1 cellular context compared by ENCODE assay signal in genomic region chr11:65553301-65554001, GRCh38.
TF ChIP-seq lines count a peak whose summit lies in the region.

No MANE protein-coding gene starts in this region.

TF ChIP-seq in GM12878, 131 proteins besides CTCF, POLR2A, EP300 and RAD21:
- TF ChIP-seq PRDM15 (CRISPR knock-in tag; IDR thresholded peaks at IDR 0.05) (no peak), BCL3 (IDR thresholded peaks at IDR 0.05; ENCODE audit: borderline replicate concordance, insufficient read depth, low read depth, low read length, poor library complexity, severe bottlenecking) (no peak), ZBTB40 (IDR thresholded peaks at IDR 0.05; ENCODE audit: borderline replicate concordance) (no peak), ASH2L (IDR thresholded peaks at IDR 0.05; ENCODE audit: borderline replicate concordance, low read depth) (no peak), BRCA1 (IDR thresholded peaks at IDR 0.05; ENCODE audit: low read depth, low read length) (no peak), CHD2 (IDR thresholded peaks at IDR 0.05; ENCODE audit: borderline replicate concordance, low read depth, low read length) (no peak), ATF7 (IDR thresholded peaks at IDR 0.05; ENCODE audit: low read depth) (no peak), KAT2A (conservative IDR thresholded peaks at IDR 0.05; ENCODE audit: control insufficient read depth, low read depth, low read length) (no peak), PML (IDR thresholded peaks at IDR 0.05; ENCODE audit: low read length) (no peak)
